Comparison of ENCODE assay signal across 26 cellular contexts in genomic region chr4:136855886-136856285, GRCh38.
"Had no signal": no experiment of that assay in that cellular context is flagged by ENCODE, and none has a peak within 500 bp of the region (broad histone marks: within the 10 kb centered on the region; RNA-seq: fewer than 3 reads in every experiment).

No MANE protein-coding gene starts in this region.

- H3K27me3 Mint-ChIP-seq: dendritic cell treated with granulocyte-macrophage colony-stimulating factor and Interleukin-4, amounts not matched to agents 40 ng/mL and 50 ng/mL, for 4 days; effector memory CD8-positive, alpha-beta T cell had no signal

- H3K27ac Mint-ChIP-seq: dendritic cell treated with granulocyte-macrophage colony-stimulating factor and Interleukin-4, amounts not matched to agents 40 ng/mL and 50 ng/mL, for 4 days; effector memory CD8-positive, alpha-beta T cell; mesothelial cell of epicardium; naive B cell had no signal

- H3K4me3 Mint-ChIP-seq: dendritic cell treated with granulocyte-macrophage colony-stimulating factor and Interleukin-4, amounts not matched to agents 40 ng/mL and 50 ng/mL, for 4 days; effector memory CD8-positive, alpha-beta T cell; mesothelial cell of epicardium; naive B cell had no signal

- H3K27ac ChIP-seq: colonic mucosa, epithelial cell of prostate, esophagus squamous epithelium, gastrocnemius medialis, heart right ventricle, left lung, lower lobe of right lung had no signal

- H3K9me3 Mint-ChIP-seq: dendritic cell treated with granulocyte-macrophage colony-stimulating factor and Interleukin-4, amounts not matched to agents 40 ng/mL and 50 ng/mL, for 4 days had no signal

- H3K27me3 ChIP-seq: colonic mucosa, esophagus squamous epithelium, gastrocnemius medialis, heart right ventricle, left lung had no signal

- H3K36me3 ChIP-seq: colonic mucosa, esophagus squamous epithelium, gastrocnemius medialis, heart right ventricle, left lung, lower lobe of right lung had no signal

- H3K4me3 ChIP-seq: colonic mucosa, esophagus squamous epithelium, gastrocnemius medialis, heart right ventricle, left lung, lower lobe of right lung, mucosa of descending colon had no signal

- H3K4me1 Mint-ChIP-seq: naive B cell had no signal

- ATAC-seq: effector memory CD8-positive, alpha-beta T cell; esophagus mucosa; gastrocnemius medialis; heart right ventricle; left cardiac atrium; left lung; left ventricle myocardium superior; lower lobe of right lung; mucosa of descending colon had no signal

- H3K4me1 ChIP-seq: colonic mucosa, esophagus squamous epithelium, heart right ventricle, left lung, lower lobe of right lung had no signal

- FAIRE-seq: islet of Langerhans, keratinocyte had no signal

- H3K36me3 Mint-ChIP-seq: naive B cell had no signal

- DNase-seq: colonic mucosa; cortex of kidney; effector CD8-positive, alpha-beta T cell; effector memory CD8-positive, alpha-beta T cell; erythroblast; esophagus squamous epithelium; foreskin fibroblast; foreskin melanocyte; gastrocnemius medialis; glutamatergic neuron; head of caudate nucleus; heart right ventricle; hippocampal formation; left cardiac atrium; left lung; left ventricle myocardium superior; lower lobe of right lung; mesenchymal stem cell; mucosa of descending colon; naive B cell had no signal

- H3K9me3 ChIP-seq: colonic mucosa, esophagus squamous epithelium, gastrocnemius medialis, left lung, lower lobe of right lung, mucosa of descending colon had no signal
